10 cellular contexts compared by ENCODE assay signal in the genomic region with DNA sequence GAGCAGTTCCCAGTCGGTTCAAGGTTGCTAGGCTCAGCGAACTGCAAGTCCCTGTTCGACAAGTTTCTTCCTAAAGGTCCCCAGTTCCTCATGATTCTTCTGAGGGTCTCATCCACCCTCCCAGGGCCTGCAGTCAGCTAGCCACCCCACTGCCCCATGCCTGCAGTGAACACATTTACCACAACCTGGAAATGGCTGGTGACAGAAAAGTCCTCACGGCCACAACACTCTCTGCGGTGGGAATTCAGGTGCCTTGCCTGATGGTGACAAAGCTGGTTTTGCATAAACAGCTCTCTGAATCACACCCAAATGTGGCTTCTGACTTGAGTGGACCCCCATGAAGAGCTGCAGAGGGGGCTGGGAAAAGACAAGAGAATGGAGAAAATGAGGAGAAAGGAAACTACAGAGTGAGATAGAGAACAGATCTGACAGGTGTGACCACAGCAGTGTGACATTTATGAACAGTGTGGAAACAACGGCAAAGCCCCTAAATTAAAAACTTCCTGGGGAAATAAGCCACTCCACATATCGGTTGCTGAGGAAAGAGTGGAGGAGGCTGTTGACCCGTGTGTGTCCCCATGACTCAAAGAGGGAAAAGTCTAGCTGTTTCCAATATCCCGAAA. TPM values are rescaled to one million over a fixed set of nuclear protein-coding genes. Genes with fewer than 3 reads are reported as not detected.
A peak's percentile ranks its signal among the peaks of the same experiment; 100 is the strongest.
DNase-seq lines count a peak whose midpoint lies in the region; ATAC-seq, FAIRE-seq and TF ChIP-seq lines count a peak whose summit lies in the region.
"Had no signal": no experiment of that assay in that cellular context is flagged by ENCODE, and none has a peak within 500 bp of the region (broad histone marks: within the 10 kb centered on the region; RNA-seq: fewer than 3 reads in every experiment).

No MANE protein-coding gene starts in this region.

- H3K9me3 Mint-ChIP-seq in activated B cell treated with CpG ODN at 0.5 μM for 24 hours: no peaks in the 10 kb centered on the region
- no peaks in the 10 kb centered on the region for H3K9me3 Mint-ChIP-seq in naive B cell

- H3K36me3 Mint-ChIP-seq in activated B cell treated with CpG ODN at 0.5 μM for 24 hours (ENCODE audit: low read depth) (peaks cover 15% of the 10 kb centered on the region), naive B cell (no peaks in the 10 kb centered on the region)

- no peak for FAIRE-seq in frontal cortex (lab: Jason Lieb, UNC)
- FAIRE-seq: astrocyte had no signal

- POLR2A ChIA-PET in activated B cell treated with CpG ODN at 0.5 μM for 24 hours (lab: Charles Lee): interaction anchor here (0.6 to 7.8 kb wide), 12 partner anchors 9 to 424 kb away, joined by 3 to 144 read pairs (median 16); partner anchors contain the start of genes GAPDH, MRPL51, NOP2 and TAPBPL

- H3K4me1 Mint-ChIP-seq in activated B cell treated with CpG ODN at 0.5 μM for 24 hours: peaks cover 69% of the 10 kb centered on the region
- peaks cover 49 to 67% (median 59%) of the 10 kb centered on the region in 3 donors for H3K4me1 Mint-ChIP-seq in naive B cell

- peak; percentile 30 for TF ChIP-seq POLR2A in GM10847 (IDR thresholded peaks at IDR 0.05; ENCODE audit: extremely low read depth, insufficient read length)

- CTCF ChIA-PET in activated B cell treated with CpG ODN at 0.5 μM for 24 hours (lab: Charles Lee): interaction anchor here (0.7 to 3.7 kb wide), 7 partner anchors 16 to 96 kb away, joined by 3 to 22 read pairs (median 3); no protein-coding TSS in a partner anchor

- peak overlapping the region; percentile 84 for H3K4me3 Mint-ChIP-seq in activated B cell treated with CpG ODN at 0.5 μM for 24 hours
- H3K4me3 Mint-ChIP-seq in naive B cell: peak overlapping the region in 6 of 8 donors; percentile 3 to 82 (median 66)

- H3K27ac Mint-ChIP-seq in activated B cell treated with CpG ODN at 0.5 μM for 24 hours (peak overlapping the region; percentile 92), naive B cell (peak overlapping the region; percentile 76 to 96 (median 89))

- ATAC-seq in GM21529 (IDR thresholded peaks at IDR 0.05; ENCODE audit: unreplicated experiment) (peak; percentile 38), activated B cell treated with CpG ODN at 0.5 μM for 24 hours (ENCODE audit: low read depth) (peak; percentile 49), naive B cell (ENCODE audit: low read depth in 2 of 2) (peak; percentile 49 to 62)

- intact Hi-C loops in activated B cell treated with CpG ODN at 0.5 μM for 24 hours (cut with micrococcal nuclease): loop anchor here (1.0 kb wide), 2 partner anchors 8 to 16 kb away; no protein-coding TSS in a partner anchor

- no peaks in the 10 kb centered on the region for H3K27me3 Mint-ChIP-seq in activated B cell treated with CpG ODN at 0.5 μM for 24 hours
- H3K27me3 Mint-ChIP-seq in naive B cell: no peaks in the 10 kb centered on the region

- DNase-seq in activated B cell treated with CpG ODN at 0.5 μM for 24 hours: no peak
- no peak for DNase-seq in naive B cell
- DNase-seq in GF-D8 (lab: John Stamatoyannopoulos, UW): no peak
- DNase-seq in NCI-H128 (lab: John Stamatoyannopoulos, UW; ENCODE audit: unreplicated experiment): no peak
- no peak for DNase-seq in NCI-H2029 (lab: John Stamatoyannopoulos, UW)
- DNase-seq in frontal cortex (ENCODE audit: low spot score in 2 of 2): no peak
- DNase-seq: NCI-H1436 had no signal

- no peak for TF ChIP-seq CTCF in activated B cell treated with CpG ODN at 0.5 μM for 24 hours (IDR thresholded peaks at IDR 0.05)

RNA-seq across cellular contexts. Expression of gene CD27, which starts 1.3 kb away (rescaled TPM):
- total RNA-seq in activated B cell treated with CpG ODN at 0.5 μM for 24 hours (39.3 and 43.8 TPM in 2 replicates), frontal cortex (0.41 TPM)
- polyA plus RNA-seq in naive B cell (ENCODE audit: low read depth in 6 of 6): 10 to 100 TPM in 1 of 6 donors, 1 to 10 TPM in 5; 3.2 to 14.8 (median 6.6) TPM
- total RNA-seq: astrocyte had no signal

RNA-seq across cellular contexts. Expression of gene TAPBPL, which starts 8.4 kb away (rescaled TPM):
- total RNA-seq in activated B cell treated with CpG ODN at 0.5 μM for 24 hours (52.5 and 64.0 TPM in 2 replicates), frontal cortex (0.82 TPM)
- 100 to 1,000 TPM in 3 of 6 donors, 10 to 100 TPM in 3; 61.0 to 128 (median 108) TPM for polyA plus RNA-seq in naive B cell (ENCODE audit: low read depth in 6 of 6)

RNA-seq across cellular contexts. Expression of gene VAMP1, which starts 27.0 kb away (rescaled TPM):
- total RNA-seq in activated B cell treated with CpG ODN at 0.5 μM for 24 hours (32.9 and 34.5 TPM in 2 replicates), frontal cortex (1.2 TPM)
- polyA plus RNA-seq in naive B cell (ENCODE audit: low read depth in 6 of 6): 1 to 10 TPM; 1.7 to 6.7 (median 4.5) TPM

RNA-seq across cellular contexts. Expression of gene MRPL51, which starts 49.6 kb away (rescaled TPM):
- total RNA-seq in activated B cell treated with CpG ODN at 0.5 μM for 24 hours (130 and 145 TPM in 2 replicates), frontal cortex (27.3 TPM)
- polyA plus RNA-seq in naive B cell (ENCODE audit: low read depth in 6 of 6): 100 to 1,000 TPM; 126 to 243 (median 176) TPM

RNA-seq across cellular contexts. Expression of gene NCAPD2, which starts 50.4 kb away (rescaled TPM):
- total RNA-seq in activated B cell treated with CpG ODN at 0.5 μM for 24 hours: 38.4 and 40.9 TPM in 2 replicates
- polyA plus RNA-seq in naive B cell (ENCODE audit: low read depth in 6 of 6): 10 to 100 TPM; 13.3 to 25.5 (median 17.8) TPM
- total RNA-seq in frontal cortex: 9.4 TPM

Comparison
In these comparisons a context has a peak if more than half of its experiments do, and no peak if none do; other contexts are left out.
1. RNA of gene CD27, which starts 1.3 kb away (total RNA-seq): 39.3 to 43.8 TPM in activated B cell treated with CpG ODN at 0.5 μM for 24 hours; 0.41 TPM in frontal cortex (single experiment); every median in the first group is over 10 times any median in the second.
2. RNA of gene TAPBPL, which starts 8.4 kb away (total RNA-seq): 52.5 to 64.0 TPM in activated B cell treated with CpG ODN at 0.5 μM for 24 hours; 0.82 TPM in frontal cortex (single experiment); every median in the first group is over 10 times any median in the second.
3. RNA of gene VAMP1, which starts 27.0 kb away (total RNA-seq): 32.9 to 34.5 TPM in activated B cell treated with CpG ODN at 0.5 μM for 24 hours; 1.2 TPM in frontal cortex (single experiment); every median in the first group is over 10 times any median in the second.
4. Peak in every context shown above with its lines, with median percentiles within 50 percentile points of each other: ATAC-seq.